In the genomic region with DNA sequence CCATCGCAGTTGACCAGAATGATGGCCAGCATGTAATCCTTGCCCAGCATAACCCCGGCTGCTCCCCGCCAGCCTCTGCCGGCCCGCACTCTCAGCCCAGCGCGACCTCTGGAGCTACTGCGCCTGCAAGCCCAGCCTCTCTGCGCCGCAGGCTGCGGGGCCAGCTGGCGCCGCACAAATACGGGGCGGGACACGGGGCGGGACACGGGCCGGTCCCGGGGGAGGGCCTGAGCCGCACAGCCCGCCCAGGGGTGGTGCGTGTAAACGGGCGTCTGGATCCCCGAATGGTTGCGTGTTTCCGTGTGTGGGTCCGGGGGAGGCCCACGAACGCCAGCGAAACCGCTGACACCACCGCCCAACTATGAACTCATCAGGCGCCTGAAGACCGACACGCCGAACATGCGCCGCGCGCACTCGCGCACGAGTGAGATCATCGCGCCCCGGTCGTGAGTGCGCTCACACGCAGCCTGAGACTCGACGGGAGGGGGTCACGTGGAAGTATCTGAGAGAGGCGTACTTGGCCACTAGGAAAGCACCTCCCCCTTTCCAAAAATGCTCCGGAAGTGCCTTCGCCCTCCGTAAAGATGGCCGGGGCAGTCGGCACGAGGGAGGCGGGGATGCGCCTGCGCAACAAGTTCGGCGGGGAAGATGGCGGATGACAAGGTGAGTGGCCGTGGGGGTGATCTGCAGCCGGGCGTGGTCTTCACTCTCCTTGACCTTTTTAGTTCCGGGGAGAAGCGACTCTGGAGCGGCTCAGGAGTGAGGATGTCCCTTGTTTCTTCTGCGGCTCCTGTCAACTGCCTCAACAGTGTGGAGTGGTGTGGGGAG, we compare ENCODE assay signal across 8 cellular contexts. TPM values are rescaled to one million over a fixed set of nuclear protein-coding genes. Genes with fewer than 3 reads are reported as not detected.
A peak's percentile ranks its signal among the peaks of the same experiment; 100 is the strongest.
DNase-seq lines count a peak whose midpoint lies in the region; ATAC-seq, FAIRE-seq and TF ChIP-seq lines count a peak whose summit lies in the region.

A gene with protein sequence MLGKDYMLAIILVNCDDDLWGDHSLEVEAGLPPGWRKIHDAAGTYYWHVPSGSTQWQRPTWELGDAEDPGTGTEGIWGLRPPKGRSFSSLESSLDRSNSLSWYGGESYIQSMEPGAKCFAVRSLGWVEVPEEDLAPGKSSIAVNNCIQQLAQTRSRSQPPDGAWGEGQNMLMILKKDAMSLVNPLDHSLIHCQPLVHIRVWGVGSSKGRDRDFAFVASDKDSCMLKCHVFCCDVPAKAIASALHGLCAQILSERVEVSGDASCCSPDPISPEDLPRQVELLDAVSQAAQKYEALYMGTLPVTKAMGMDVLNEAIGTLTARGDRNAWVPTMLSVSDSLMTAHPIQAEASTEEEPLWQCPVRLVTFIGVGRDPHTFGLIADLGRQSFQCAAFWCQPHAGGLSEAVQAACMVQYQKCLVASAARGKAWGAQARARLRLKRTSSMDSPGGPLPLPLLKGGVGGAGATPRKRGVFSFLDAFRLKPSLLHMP (minus strand): TSS at position 403 of the 828 bp plus-strand sequence. CDS start 353 bp downstream, at position 50.
A gene with protein sequence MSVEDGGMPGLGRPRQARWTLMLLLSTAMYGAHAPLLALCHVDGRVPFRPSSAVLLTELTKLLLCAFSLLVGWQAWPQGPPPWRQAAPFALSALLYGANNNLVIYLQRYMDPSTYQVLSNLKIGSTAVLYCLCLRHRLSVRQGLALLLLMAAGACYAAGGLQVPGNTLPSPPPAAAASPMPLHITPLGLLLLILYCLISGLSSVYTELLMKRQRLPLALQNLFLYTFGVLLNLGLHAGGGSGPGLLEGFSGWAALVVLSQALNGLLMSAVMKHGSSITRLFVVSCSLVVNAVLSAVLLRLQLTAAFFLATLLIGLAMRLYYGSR (plus strand): TSS at position 633 of the 828 bp plus-strand sequence. CDS start 2,342 bp downstream, outside the sequence.

- H3K9me3 Mint-ChIP-seq in Caco-2 (ENCODE audit: unreplicated experiment): no peaks in the 10 kb centered on the region

- H3K4me3 ChIP-seq in Caco-2 (ENCODE audit: low read depth, low read length) (peak within 1 kb of the TSS; percentile 68), HUES6 (ENCODE audit: low read depth, low read length) (peak within 1 kb of the TSS; percentile 90), OCI-LY1 (ENCODE audit: low read depth, low read length, poor library complexity, severe bottlenecking) (peak within 1 kb of the TSS; percentile 79), mesodermal cell (ENCODE audit: extremely low read depth, insufficient read depth, low read length, poor library complexity, severe bottlenecking) (peak within 1 kb of the TSS; percentile 72)

- peak within 1 kb of the TSS; percentile 84 for H3K4me3 Mint-ChIP-seq in Caco-2 (ENCODE audit: unreplicated experiment)

- WGBS in mesodermal cell (ENCODE audit: insufficient coverage in 2 of 2), 2 experiments: 0 to 1% methylated on average over 59 to 61 of the region's 74 CpGs

- H3K36me3 ChIP-seq in Caco-2 (ENCODE audit: control insufficient read depth, insufficient read depth, low read length): no peaks in the 10 kb centered on the region; the same call in 1 of the 2 replicates
- peaks cover 47% of the 10 kb centered on the region for H3K36me3 ChIP-seq in HUES6 (ENCODE audit: control insufficient read depth, insufficient read depth, low read length)
- H3K36me3 ChIP-seq in OCI-LY1 (ENCODE audit: insufficient read depth, low read length): peaks cover 28% of the 10 kb centered on the region
- H3K36me3 ChIP-seq in mesodermal cell (ENCODE audit: control insufficient read depth, insufficient read depth, low read length): peaks cover 35% of the 10 kb centered on the region

- peaks cover 49% of the 10 kb centered on the region for H3K36me3 Mint-ChIP-seq in Caco-2 (ENCODE audit: insufficient read depth, unreplicated experiment)

- CTCF ChIA-PET in Caco-2 (lab: Charles Lee): interaction anchor here (0.6 to 1.0 kb wide), 5 partner anchors 8 to 122 kb away, joined by 3 read pairs; a partner anchor contains a TSS

- H3K79me2 ChIP-seq in OCI-LY1 (ENCODE audit: insufficient read depth, low read length): no peaks in the 10 kb centered on the region

- peaks cover 6% of the 10 kb centered on the region for H3K4me1 Mint-ChIP-seq in Caco-2 (ENCODE audit: low read depth, unreplicated experiment)

- DNase-seq in Caco-2: peak; percentile 96 to 98
- DNase-seq in activated CD8-positive, alpha-beta memory T cell treated with anti-CD3 and anti-CD28 coated beads, Interleukin-2, amount 50 U/mL, for 4 hours: peak; percentile 95
- peak; percentile 96 to 97 for DNase-seq in stimulated activated CD8-positive, alpha-beta memory T cell treated with anti-CD3 and anti-CD28 coated beads, Interleukin-15, amount 100 ng/mL, for 4 hours (ENCODE audit: low read depth in 2 of 2)

- H3K4me2 ChIP-seq in OCI-LY1 (ENCODE audit: low read length): peak within 1 kb of the TSS; percentile 94

- no peaks in the 10 kb centered on the region for H3K27me3 Mint-ChIP-seq in Caco-2 (ENCODE audit: insufficient read depth, unreplicated experiment)

- H4K20me1 ChIP-seq in OCI-LY1 (ENCODE audit: insufficient read depth, low read length): no peaks in the 10 kb centered on the region

- H3K4me1 ChIP-seq in Caco-2: peaks cover 7% of the 10 kb centered on the region; the same call in 1 of the 2 replicates
- peaks cover 13% of the 10 kb centered on the region for H3K4me1 ChIP-seq in HUES6 (ENCODE audit: control insufficient read depth, insufficient read depth, low read length)
- peaks cover 33% of the 10 kb centered on the region for H3K4me1 ChIP-seq in OCI-LY1 (ENCODE audit: insufficient read depth, low read length, severe bottlenecking)
- H3K4me1 ChIP-seq in mesodermal cell (ENCODE audit: control insufficient read depth, insufficient read depth, low read length, poor library complexity, severe bottlenecking): peaks cover 12% of the 10 kb centered on the region

- ATAC-seq in GM21390 (IDR thresholded peaks at IDR 0.05; ENCODE audit: unreplicated experiment): peak; percentile 91

- H3F3A ChIP-seq in OCI-LY1 (ENCODE audit: insufficient read depth, low read length): no peaks in the 10 kb centered on the region

- TF ChIP-seq CTCF in Caco-2 (IDR thresholded peaks at IDR 0.05; ENCODE audit: insufficient read depth in 1 of 2, low read depth in 1 of 2, low read length in 1 of 2, severe bottlenecking in 1 of 2, unreplicated experiment in 1 of 2) (no peak), OCI-LY1 (IDR thresholded peaks at IDR 0.05; ENCODE audit: low read length) (no peak)

- H3K27ac ChIP-seq in HUES6 (ENCODE audit: low read depth, low read length) (peak within 1 kb of the TSS; percentile 80), OCI-LY1 (ENCODE audit: low read depth, low read length, poor library complexity, severe bottlenecking) (peak within 1 kb of the TSS; percentile 57), mesodermal cell (ENCODE audit: low read depth, low read length, severe bottlenecking) (peak within 1 kb of the TSS; percentile 94)

- intact Hi-C loops in Caco-2 (cut with micrococcal nuclease; ENCODE audit: unreplicated experiment): loop anchor here (1.0 to 5.0 kb wide), 5 partner anchors 17 to 148 kb away; a partner anchor contains a TSS

- H3K9ac ChIP-seq in HUES6 (ENCODE audit: low read length): peak within 1 kb of the TSS; percentile 87
- H3K9ac ChIP-seq in OCI-LY1 (ENCODE audit: low read length): peak within 1 kb of the TSS; percentile 92

- FAIRE-seq in endometrium (lab: Jason Lieb, UNC): peak; percentile 89

- no peaks in the 10 kb centered on the region for H3K9me2 ChIP-seq in OCI-LY1 (ENCODE audit: low read depth, low read length)

- peak within 1 kb of the TSS; percentile 93 for H3K27ac Mint-ChIP-seq in Caco-2 (ENCODE audit: unreplicated experiment)

- no TSS peak for BruUV-seq in Caco-2 (replicated peaks; lab: Mats Ljungman, UMichigan)

- H3K27me3 ChIP-seq in Caco-2 (replicated peaks; ENCODE audit: control insufficient read depth, insufficient read depth, low read length) (no peaks in the 10 kb centered on the region), HUES6 (ENCODE audit: control insufficient read depth, insufficient read depth, low read length) (no peaks in the 10 kb centered on the region), OCI-LY1 (ENCODE audit: insufficient read depth, low read length) (no peaks in the 10 kb centered on the region)

- POLR2A ChIA-PET in Caco-2 (lab: Charles Lee): interaction anchor here (0.5 to 1.1 kb wide), 11 partner anchors 12 to 162 kb away, joined by 3 to 15 read pairs (median 5); a partner anchor contains a TSS

- H3K9me3 ChIP-seq in Caco-2: no peaks in the 10 kb centered on the region
- no peaks in the 10 kb centered on the region for H3K9me3 ChIP-seq in HUES6 (ENCODE audit: control insufficient read depth, insufficient read depth, low read depth, low read length)
- no peaks in the 10 kb centered on the region for H3K9me3 ChIP-seq in OCI-LY1 (ENCODE audit: low read length)
- H3K9me3 ChIP-seq in mesodermal cell (ENCODE audit: control insufficient read depth, low read length): no peaks in the 10 kb centered on the region

- H2AFZ ChIP-seq in OCI-LY1 (ENCODE audit: low read length): no peak within 1 kb of the TSS; the same call in 1 of the 2 replicates

RNA-seq across cellular contexts. Expression of the first gene that starts in this region (rescaled TPM):
- 23.4 and 25.1 TPM in 2 replicates for total RNA-seq in Caco-2 (2022)
- polyA plus RNA-seq in mesodermal cell (2013, experiment 1 of 2): 21.1 TPM
- polyA plus RNA-seq in mesodermal cell (2013, experiment 2 of 2): 17.3 TPM

RNA-seq across cellular contexts. Expression of the second gene that starts in this region (rescaled TPM):
- 79.5 and 91.3 TPM in 2 replicates for total RNA-seq in Caco-2 (2022)
- 51.5 TPM for polyA plus RNA-seq in mesodermal cell (2013, experiment 1 of 2)
- 47.7 TPM for polyA plus RNA-seq in mesodermal cell (2013, experiment 2 of 2)

Comparison
In these comparisons a context has a peak if more than half of its experiments do, and no peak if none do; other contexts are left out.
1. Peak in every context shown above with its lines: DNase-seq, ATAC-seq, H3K4me3 ChIP-seq and H3K27ac ChIP-seq.